In genomic region chr17:39014044-39014794, GRCh38 we compare ENCODE assay signal across 11 cellular contexts. TPM values are rescaled to one million over a fixed set of nuclear protein-coding genes. Genes with fewer than 3 reads are reported as not detected.
DNase-seq lines count a peak whose midpoint lies in the region; ATAC-seq, FAIRE-seq and TF ChIP-seq lines count a peak whose summit lies in the region.
"Had no signal": no experiment of that assay in that cellular context is flagged by ENCODE, and none has a peak within 500 bp of the region (broad histone marks: within the 10 kb centered on the region; RNA-seq: fewer than 3 reads in every experiment).

No MANE protein-coding gene starts in this region.

- TF ChIP-seq CTCF in gastrocnemius medialis (IDR thresholded peaks at IDR 0.05 in 4 of 5, conservative IDR thresholded peaks at IDR 0.05 in 1 of 5) = no peak

- DNase-seq in EL (peak; percentile 78), RCC 7860 (ENCODE audit: low spot score) (peak; percentile 19), fibroblast of gingiva (ENCODE audit: low read depth) (peak; percentile 14), gastrocnemius medialis (no peak), GM19240 (ENCODE audit: insufficient read length, low spot score) (no peak), NCI-H187 (lab: John Stamatoyannopoulos, UW) (no peak), NCI-H1105 treated with DMSO at 0.1 percent for 48 hours (lab: John Stamatoyannopoulos, UW) (no peak), GOT3 (lab: John Stamatoyannopoulos, UW) (no peak)
- DNase-seq: activated CD4-positive, CD25-positive, alpha-beta regulatory T cell; activated naive CD4-positive, alpha-beta T cell had no signal

- no peaks in the 10 kb centered on the region for H3K27me3 ChIP-seq in gastrocnemius medialis

- H3K36me3 ChIP-seq in gastrocnemius medialis = no peaks in the 10 kb centered on the region

- peak overlapping the region in 3 of 4 donors; percentile 14 to 54 (median 29) for H3K27ac ChIP-seq in gastrocnemius medialis

- in situ Hi-C loops in gastrocnemius medialis (cut with MboI; ENCODE audit: low sequenced_read_pairs in 4 of 4) = no loop called here

- no peak for ATAC-seq in gastrocnemius medialis

- no peak for TF ChIP-seq POLR2A in gastrocnemius medialis (IDR thresholded peaks at IDR 0.05)

- no peak overlapping the region for H3K4me3 ChIP-seq in gastrocnemius medialis

- intact Hi-C loops in gastrocnemius medialis (cut with DNase I; ENCODE audit: low total_unique reads) = no loop called here

- no peaks in the 10 kb centered on the region for H3K4me1 ChIP-seq in gastrocnemius medialis

- H3K9me3 ChIP-seq in gastrocnemius medialis = no peaks in the 10 kb centered on the region

- no peak for FAIRE-seq in RCC 7860 (lab: Jason Lieb, UNC)

RNA-seq across cellular contexts. Expression of gene FBXO47, which starts 47.0 kb away (rescaled TPM):
- total RNA-seq in gastrocnemius medialis = not detected
- total RNA-seq: temporal lobe had no signal

Comparison
In these comparisons a context has a peak if more than half of its experiments do, and no peak if none do; other contexts are left out.
1. DNase-seq: peak in EL (single experiment), RCC 7860 (single experiment) and fibroblast of gingiva (single experiment); none in gastrocnemius medialis (0 of 2), GM19240 (single experiment), NCI-H187 (0 of 2), NCI-H1105 treated with DMSO at 0.1 percent for 48 hours (single experiment) and GOT3 (single experiment).